ENCODE assay signal across 20 cellular contexts in genomic region chr6:50116390-50116789, GRCh38.
DNase-seq lines count a peak whose midpoint lies in the region; TF ChIP-seq lines count a peak whose summit lies in the region.
"Had no signal": no experiment of that assay in that cellular context is flagged by ENCODE, and none has a peak within 500 bp of the region (broad histone marks: within the 10 kb centered on the region; RNA-seq: fewer than 3 reads in every experiment).

No MANE protein-coding gene starts in this region.

- intact Hi-C loops in transverse colon (cut with DNase I; ENCODE audit: low total_unique reads), result no loop called here

- no peak overlapping the region for H3K27ac ChIP-seq in transverse colon
- H3K27ac ChIP-seq: HL-60, KMS-11, Peyer's patch, SK-N-MC had no signal

- 70 to 79% methylated on average over 2 of the region's 2 CpGs for WGBS in transverse colon (ENCODE audit: low coverage in 1 of 2), 2 donors

- in situ Hi-C loops in transverse colon (cut with MboI; ENCODE audit: low pct_ligation_motif_present in 1 of 4, low pct_unique_long_range_greater_than_20kb in 1 of 4, low sequenced_read_pairs in 3 of 4), result no loop called here

- TF ChIP-seq POLR2A in transverse colon (IDR thresholded peaks at IDR 0.05), result no peak

- H3K4me3 ChIP-seq in transverse colon, result no peak overlapping the region
- H3K4me3 ChIP-seq: Peyer's patch, SK-N-MC had no signal

- DNase-seq in NCI-H2107 treated with DMSO at 0.1 percent for 48 hours (lab: John Stamatoyannopoulos, UW; ENCODE audit: unreplicated experiment), result peak; percentile 69
- DNase-seq in NCI-H2107 (lab: John Stamatoyannopoulos, UW), result no peak
- DNase-seq in COLO668 (lab: John Stamatoyannopoulos, UW; ENCODE audit: unreplicated experiment), result peak; percentile 9
- DNase-seq in NCI-H2029 (lab: John Stamatoyannopoulos, UW), result peak; percentile 22
- peak; percentile 67 for DNase-seq in SK-N-DZ (ENCODE audit: low spot score)
- DNase-seq in transverse colon, result no peak
- DNase-seq in central memory CD4-positive, alpha-beta T cell, result no peak
- no peak for DNase-seq in activated CD8-positive, alpha-beta memory T cell treated with anti-CD3 and anti-CD28 coated beads, Interleukin-2, amount 50 U/mL, for 48 hours
- DNase-seq: CD4-positive, CD25-positive, alpha-beta regulatory T cell; GOT3; HCEC 1CT; NCI-H1048; NCI-H146; NCI-H1930; OCI-M1; Peyer's patch; T-helper 2 cell had no signal

- no peaks in the 10 kb centered on the region for H3K9me3 ChIP-seq in transverse colon
- H3K9me3 ChIP-seq: Peyer's patch had no signal

- H3K27me3 ChIP-seq in transverse colon, result no peaks in the 10 kb centered on the region
- H3K27me3 ChIP-seq: Peyer's patch had no signal

- no peaks in the 10 kb centered on the region for H3K36me3 ChIP-seq in transverse colon
- H3K36me3 ChIP-seq: Peyer's patch had no signal

- H3K4me1 ChIP-seq in transverse colon, result no peaks in the 10 kb centered on the region
- H3K4me1 ChIP-seq: Peyer's patch had no signal

- no peak for TF ChIP-seq EP300 in transverse colon (IDR thresholded peaks at IDR 0.05; ENCODE audit: low read depth)

- no peak for TF ChIP-seq CTCF in transverse colon (IDR thresholded peaks at IDR 0.05)

Comparison
In these comparisons a context has a peak if more than half of its experiments do, and no peak if none do; other contexts are left out.
1. DNase-seq: peak in NCI-H2107 treated with DMSO at 0.1 percent for 48 hours (single experiment), COLO668 (single experiment), NCI-H2029 (single experiment) and SK-N-DZ (single experiment); none in NCI-H2107 (single experiment), transverse colon (single experiment), central memory CD4-positive, alpha-beta T cell (single experiment) and activated CD8-positive, alpha-beta memory T cell treated with anti-CD3 and anti-CD28 coated beads, Interleukin-2, amount 50 U/mL, for 48 hours (single experiment).